ENCODE assay signal across 22 cellular contexts in genomic region chr7:94782777-94783176, GRCh38.
"Had no signal": no experiment of that assay in that cellular context is flagged by ENCODE, and none has a peak within 500 bp of the region (broad histone marks: within the 10 kb centered on the region; RNA-seq: fewer than 3 reads in every experiment).

No MANE protein-coding gene starts in this region.

- ATAC-seq: effector memory CD8-positive, alpha-beta T cell; esophagus mucosa; gastrocnemius medialis; heart right ventricle; left cardiac atrium; left lung; left ventricle myocardium superior; lower lobe of right lung; mucosa of descending colon had no signal

- H3K36me3 ChIP-seq: colonic mucosa, esophagus squamous epithelium, gastrocnemius medialis, heart right ventricle, left lung, lower lobe of right lung had no signal

- H3K4me1 ChIP-seq: colonic mucosa, esophagus squamous epithelium, gastrocnemius medialis, heart right ventricle, left lung, lower lobe of right lung had no signal

- H3K27ac ChIP-seq: colonic mucosa, epithelial cell of prostate, esophagus squamous epithelium, gastrocnemius medialis, heart right ventricle, left lung, lower lobe of right lung had no signal

- DNase-seq: colonic mucosa; cortex of kidney; effector CD8-positive, alpha-beta T cell; effector memory CD8-positive, alpha-beta T cell; endodermal cell; erythroblast; esophagus squamous epithelium; foreskin fibroblast; foreskin melanocyte; gastrocnemius medialis; glutamatergic neuron; head of caudate nucleus; heart right ventricle; hippocampal formation; left cardiac atrium; left lung; left ventricle myocardium superior; lower lobe of right lung; mesenchymal stem cell; mucosa of descending colon had no signal

- H3K27me3 ChIP-seq: colonic mucosa, esophagus squamous epithelium, gastrocnemius medialis, heart right ventricle, left lung had no signal

- H3K9me3 ChIP-seq: colonic mucosa, esophagus squamous epithelium, gastrocnemius medialis, lower lobe of right lung, mucosa of descending colon had no signal

- H3K4me3 ChIP-seq: colonic mucosa, esophagus squamous epithelium, gastrocnemius medialis, heart right ventricle, left lung, lower lobe of right lung, mucosa of descending colon had no signal
